8 cellular contexts compared by ENCODE assay signal in the genomic region with DNA sequence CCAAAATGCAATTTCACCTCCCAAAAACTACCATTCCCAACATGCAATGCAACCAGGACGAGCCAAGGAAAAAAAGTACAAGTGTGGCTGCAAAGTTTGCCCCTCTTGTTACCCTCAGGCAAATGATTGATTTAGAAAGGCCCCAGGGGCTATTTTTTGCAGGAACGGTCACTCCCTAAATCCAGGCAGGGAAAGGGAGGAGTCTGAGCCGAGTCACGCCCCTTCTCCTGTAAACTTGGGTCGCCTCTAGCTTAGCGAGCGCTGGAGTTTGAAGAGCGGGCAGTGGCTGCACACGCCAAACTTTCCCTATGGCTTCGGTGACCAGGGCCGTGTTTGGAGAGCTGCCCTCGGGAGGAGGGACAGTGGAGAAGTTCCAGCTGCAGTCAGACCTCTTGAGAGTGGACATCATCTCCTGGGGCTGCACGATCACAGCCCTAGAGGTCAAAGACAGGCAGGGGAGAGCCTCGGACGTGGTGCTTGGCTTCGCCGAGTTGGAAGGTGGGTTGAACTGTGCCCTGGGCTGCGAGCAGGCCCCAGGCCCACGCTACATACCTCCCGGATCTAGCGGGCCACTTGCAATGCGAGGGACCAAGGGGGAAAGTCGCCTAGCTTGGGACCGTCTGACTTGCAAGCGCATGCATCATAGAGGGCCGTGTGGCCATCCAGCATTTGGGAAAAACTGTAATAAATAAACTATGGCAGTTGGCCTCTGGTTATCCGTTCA. TPM values are rescaled to one million over a fixed set of nuclear protein-coding genes. Genes with fewer than 3 reads are reported as not detected.
DNase-seq lines count a peak whose midpoint lies in the region; ATAC-seq, FAIRE-seq and TF ChIP-seq lines count a peak whose summit lies in the region.

Gene GALM, plus strand, starts transcription at position 261 of the 724 bp plus-strand sequence. Its CDS starts 48 bp downstream, at position 309.

- FAIRE-seq in G401.6 (lab: Jason Lieb, UNC) = peak; percentile 96

- H3K4me1 Mint-ChIP-seq in nephron progenitor cell = peaks cover 46% of the 10 kb centered on the region

- TF ChIP-seq EP300 in tibial nerve (IDR thresholded peaks at IDR 0.05) = peak; percentile 92

- no peaks in the 10 kb centered on the region for H3K36me3 ChIP-seq in OCI-LY7 (ENCODE audit: insufficient read depth, low read length)
- H3K36me3 ChIP-seq in tibial nerve = no peaks in the 10 kb centered on the region

- ATAC-seq in HG02884 (IDR thresholded peaks at IDR 0.05; ENCODE audit: unreplicated experiment) (peak; percentile 43), HG03108 (IDR thresholded peaks at IDR 0.05; ENCODE audit: unreplicated experiment) (no peak)

- H2AFZ ChIP-seq in OCI-LY7 (ENCODE audit: low read length) = peak within 1 kb of the TSS; percentile 65; the same call in 1 of the 2 replicates

- no peaks in the 10 kb centered on the region for H3K9me3 Mint-ChIP-seq in nephron progenitor cell

- peak in 1 of 2 donors; percentile 54 for TF ChIP-seq POLR2A in tibial nerve (IDR thresholded peaks at IDR 0.05)

- no peaks in the 10 kb centered on the region for H3K27me3 ChIP-seq in tibial nerve

- no peaks in the 10 kb centered on the region for H3K9me3 ChIP-seq in OCI-LY7 (ENCODE audit: low read length)
- no peaks in the 10 kb centered on the region for H3K9me3 ChIP-seq in tibial nerve

- H3K27ac Mint-ChIP-seq in nephron progenitor cell = peak within 1 kb of the TSS; percentile 98

- peak; percentile 70 for DNase-seq in OCI-LY7 (ENCODE audit: low spot score)
- DNase-seq in activated naive CD4-positive, alpha-beta T cell treated with Interleukin-2 at 50 U/mL for 16 hours = peak; percentile 71
- DNase-seq in foreskin melanocyte = peak; percentile 95
- peak; percentile 86 for DNase-seq in nephron progenitor cell
- DNase-seq in tibial nerve (ENCODE audit: low spot score in 2 of 2) = peak; percentile 74 to 84

- peak within 1 kb of the TSS; percentile 69 for H3K4me2 ChIP-seq in OCI-LY7 (ENCODE audit: low read length)

- CTCF ChIA-PET in OCI-LY7 (lab: Charles Lee; ENCODE audit: unreplicated experiment) = interaction anchor here (0.5 kb wide), 1 partner anchor 64 kb away, joined by 4 read pairs; the partner anchor contains the start of gene HNRNPLL

- H3K27me3 Mint-ChIP-seq in nephron progenitor cell (ENCODE audit: low read depth, poor library complexity) = peaks cover 4% of the 10 kb centered on the region

- 1 to 4% methylated on average over 14 to 27 of the region's 27 CpGs for WGBS in tibial nerve, 2 donors

- peaks cover 8% of the 10 kb centered on the region for H3K4me1 ChIP-seq in OCI-LY7 (ENCODE audit: insufficient read depth, low read length, poor library complexity, severe bottlenecking)
- peaks cover 0 to 31% (median 10%) of the 10 kb centered on the region in 4 donors for H3K4me1 ChIP-seq in tibial nerve

- H3K36me3 Mint-ChIP-seq in nephron progenitor cell (ENCODE audit: low read depth) = peaks cover 13% of the 10 kb centered on the region

- H3K27ac ChIP-seq in OCI-LY7 (ENCODE audit: low read depth, low read length, poor library complexity, severe bottlenecking) = peak within 1 kb of the TSS; percentile 5
- peak within 1 kb of the TSS; percentile 46 to 84 (median 78) for H3K27ac ChIP-seq in tibial nerve

- intact Hi-C loops in OCI-LY7 (cut with micrococcal nuclease; ENCODE audit: unreplicated experiment) = loop anchor here (1.0 kb wide), 1 partner anchor 63 kb away; no protein-coding TSS in a partner anchor

- no peaks in the 10 kb centered on the region for H3K9me2 ChIP-seq in OCI-LY7 (ENCODE audit: insufficient read depth, low read length)

- no peaks in the 10 kb centered on the region for H4K20me1 ChIP-seq in OCI-LY7 (ENCODE audit: insufficient read depth, low read length)

- peak within 1 kb of the TSS; percentile 92 for H3K4me3 Mint-ChIP-seq in nephron progenitor cell

- TF ChIP-seq CTCF in OCI-LY7 (conservative IDR thresholded peaks at IDR 0.05; ENCODE audit: low read length) = no peak
- no peak for TF ChIP-seq CTCF in nephron progenitor cell (IDR thresholded peaks at IDR 0.05)
- TF ChIP-seq CTCF in tibial nerve (IDR thresholded peaks at IDR 0.05) = peak in 2 of 5 experiments; percentile 6 to 44

- no TSS peak for BruUV-seq in OCI-LY7 (replicated peaks; lab: Mats Ljungman, UMichigan)

- POLR2A ChIA-PET in OCI-LY7 (lab: Charles Lee) = interaction anchor here (0.9 to 2.4 kb wide), 7 partner anchors 16 to 76 kb away, joined by 3 to 7 read pairs (median 5); no protein-coding TSS in a partner anchor

- H3K4me3 ChIP-seq in OCI-LY7 (ENCODE audit: low read depth, low read length, poor library complexity, severe bottlenecking) (peak within 1 kb of the TSS; percentile 70), tibial nerve (peak within 1 kb of the TSS; percentile 35 to 71 (median 60))

- no peaks in the 10 kb centered on the region for H3K79me2 ChIP-seq in OCI-LY7 (ENCODE audit: insufficient read depth, low read depth, low read length)

RNA-seq across cellular contexts. Expression of gene GALM, which starts in this region (rescaled TPM):
- total RNA-seq in OCI-LY7 (2014; rRNA removed; shearing (Covaris generic)) = 2.9 and 5.5 TPM in 2 replicates
- total RNA-seq in OCI-LY7 (2022) (9.0 and 10.8 TPM in 2 replicates), tibial nerve (10 to 100 TPM; 20.7 to 57.9 (median 34.2) TPM)
